Comparison of ENCODE assay signal across 1 cellular context in the genomic region with DNA sequence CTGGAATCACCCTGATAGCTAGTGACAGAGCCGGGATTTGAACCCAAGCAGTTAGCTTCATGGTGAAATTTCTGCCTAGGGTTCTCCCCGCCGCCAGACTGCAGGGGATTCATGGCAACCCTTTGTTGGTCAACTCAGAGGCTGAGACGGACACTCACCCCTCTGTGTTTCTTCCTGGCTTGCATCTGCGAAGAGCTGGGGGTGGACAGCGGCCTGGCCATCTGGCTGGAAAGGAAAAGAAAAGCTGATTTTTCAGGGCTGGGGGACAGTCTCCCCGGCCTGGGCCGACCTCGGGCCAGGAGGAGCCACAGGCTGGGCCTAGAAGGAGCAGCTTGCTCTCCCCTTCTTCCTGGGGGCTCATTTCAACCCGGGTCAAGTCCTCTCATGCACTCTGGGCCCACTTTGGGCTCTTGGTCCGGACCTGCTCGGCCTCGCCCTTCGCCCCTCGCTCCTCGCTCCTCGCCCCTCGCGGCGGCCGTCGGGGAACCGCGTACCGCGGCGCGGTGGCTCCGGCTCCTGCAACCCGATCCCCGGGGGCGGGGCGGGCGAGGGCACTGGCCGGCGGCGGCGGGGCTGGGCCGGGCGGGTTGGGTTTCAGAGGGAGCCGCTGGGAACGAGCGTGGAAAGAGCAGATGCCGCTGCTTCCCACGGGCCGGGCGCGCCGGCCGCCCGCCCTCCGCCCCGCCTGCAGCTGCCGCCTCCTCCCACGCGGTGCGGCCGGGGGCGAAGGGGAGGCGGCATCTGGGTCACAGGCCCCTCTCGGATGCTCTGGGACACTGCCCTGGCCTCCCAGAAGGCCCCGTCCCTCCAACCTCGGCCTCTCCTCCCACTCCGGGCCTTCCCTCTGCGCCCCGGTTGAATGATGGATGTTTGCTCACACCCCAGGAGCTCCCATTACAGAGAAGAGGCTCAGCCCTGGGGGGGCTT.
TF ChIP-seq lines count a peak whose summit lies in the region.

No MANE protein-coding gene starts in this region.

TF ChIP-seq in GM23338, 12 proteins besides CTCF, POLR2A, EP300 and RAD21:
- TF ChIP-seq POLR2AphosphoS5 (IDR thresholded peaks at IDR 0.05; ENCODE audit: low read depth) (no peak), ETS1 (IDR thresholded peaks at IDR 0.05) (no peak), NANOG (IDR thresholded peaks at IDR 0.05; ENCODE audit: borderline replicate concordance) (no peak)
- TF ChIP-seq, protein P1, sequence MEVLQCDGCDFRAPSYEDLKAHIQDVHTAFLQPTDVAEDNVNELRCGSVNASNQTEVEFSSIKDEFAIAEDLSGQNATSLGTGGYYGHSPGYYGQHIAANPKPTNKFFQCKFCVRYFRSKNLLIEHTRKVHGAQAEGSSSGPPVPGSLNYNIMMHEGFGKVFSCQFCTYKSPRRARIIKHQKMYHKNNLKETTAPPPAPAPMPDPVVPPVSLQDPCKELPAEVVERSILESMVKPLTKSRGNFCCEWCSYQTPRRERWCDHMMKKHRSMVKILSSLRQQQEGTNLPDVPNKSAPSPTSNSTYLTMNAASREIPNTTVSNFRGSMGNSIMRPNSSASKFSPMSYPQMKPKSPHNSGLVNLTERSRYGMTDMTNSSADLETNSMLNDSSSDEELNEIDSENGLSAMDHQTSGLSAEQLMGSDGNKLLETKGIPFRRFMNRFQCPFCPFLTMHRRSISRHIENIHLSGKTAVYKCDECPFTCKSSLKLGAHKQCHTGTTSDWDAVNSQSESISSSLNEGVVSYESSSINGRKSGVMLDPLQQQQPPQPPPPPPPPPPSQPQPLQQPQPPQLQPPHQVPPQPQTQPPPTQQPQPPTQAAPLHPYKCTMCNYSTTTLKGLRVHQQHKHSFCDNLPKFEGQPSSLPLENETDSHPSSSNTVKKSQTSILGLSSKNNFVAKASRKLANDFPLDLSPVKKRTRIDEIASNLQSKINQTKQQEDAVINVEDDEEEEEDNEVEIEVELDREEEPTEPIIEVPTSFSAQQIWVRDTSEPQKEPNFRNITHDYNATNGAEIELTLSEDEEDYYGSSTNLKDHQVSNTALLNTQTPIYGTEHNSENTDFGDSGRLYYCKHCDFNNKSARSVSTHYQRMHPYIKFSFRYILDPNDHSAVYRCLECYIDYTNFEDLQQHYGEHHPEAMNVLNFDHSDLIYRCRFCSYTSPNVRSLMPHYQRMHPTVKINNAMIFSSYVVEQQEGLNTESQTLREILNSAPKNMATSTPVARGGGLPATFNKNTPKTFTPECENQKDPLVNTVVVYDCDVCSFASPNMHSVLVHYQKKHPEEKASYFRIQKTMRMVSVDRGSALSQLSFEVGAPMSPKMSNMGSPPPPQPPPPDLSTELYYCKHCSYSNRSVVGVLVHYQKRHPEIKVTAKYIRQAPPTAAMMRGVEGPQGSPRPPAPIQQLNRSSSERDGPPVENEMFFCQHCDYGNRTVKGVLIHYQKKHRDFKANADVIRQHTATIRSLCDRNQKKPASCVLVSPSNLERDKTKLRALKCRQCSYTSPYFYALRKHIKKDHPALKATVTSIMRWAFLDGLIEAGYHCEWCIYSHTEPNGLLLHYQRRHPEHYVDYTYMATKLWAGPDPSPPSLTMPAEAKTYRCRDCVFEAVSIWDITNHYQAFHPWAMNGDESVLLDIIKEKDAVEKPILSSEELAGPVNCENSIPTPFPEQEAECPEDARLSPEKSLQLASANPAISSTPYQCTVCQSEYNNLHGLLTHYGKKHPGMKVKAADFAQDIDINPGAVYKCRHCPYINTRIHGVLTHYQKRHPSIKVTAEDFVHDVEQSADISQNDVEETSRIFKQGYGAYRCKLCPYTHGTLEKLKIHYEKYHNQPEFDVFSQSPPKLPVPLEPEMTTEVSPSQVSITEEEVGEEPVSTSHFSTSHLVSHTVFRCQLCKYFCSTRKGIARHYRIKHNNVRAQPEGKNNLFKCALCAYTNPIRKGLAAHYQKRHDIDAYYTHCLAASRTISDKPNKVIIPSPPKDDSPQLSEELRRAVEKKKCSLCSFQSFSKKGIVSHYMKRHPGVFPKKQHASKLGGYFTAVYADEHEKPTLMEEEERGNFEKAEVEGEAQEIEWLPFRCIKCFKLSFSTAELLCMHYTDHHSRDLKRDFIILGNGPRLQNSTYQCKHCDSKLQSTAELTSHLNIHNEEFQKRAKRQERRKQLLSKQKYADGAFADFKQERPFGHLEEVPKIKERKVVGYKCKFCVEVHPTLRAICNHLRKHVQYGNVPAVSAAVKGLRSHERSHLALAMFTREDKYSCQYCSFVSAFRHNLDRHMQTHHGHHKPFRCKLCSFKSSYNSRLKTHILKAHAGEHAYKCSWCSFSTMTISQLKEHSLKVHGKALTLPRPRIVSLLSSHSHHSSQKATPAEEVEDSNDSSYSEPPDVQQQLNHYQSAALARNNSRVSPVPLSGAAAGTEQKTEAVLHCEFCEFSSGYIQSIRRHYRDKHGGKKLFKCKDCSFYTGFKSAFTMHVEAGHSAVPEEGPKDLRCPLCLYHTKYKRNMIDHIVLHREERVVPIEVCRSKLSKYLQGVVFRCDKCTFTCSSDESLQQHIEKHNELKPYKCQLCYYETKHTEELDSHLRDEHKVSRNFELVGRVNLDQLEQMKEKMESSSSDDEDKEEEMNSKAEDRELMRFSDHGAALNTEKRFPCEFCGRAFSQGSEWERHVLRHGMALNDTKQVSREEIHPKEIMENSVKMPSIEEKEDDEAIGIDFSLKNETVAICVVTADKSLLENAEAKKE (CRISPR knock-in tag; IDR thresholded peaks at IDR 0.05), result no peak
